ENCODE assay signal across 16 cellular contexts in the genomic region with DNA sequence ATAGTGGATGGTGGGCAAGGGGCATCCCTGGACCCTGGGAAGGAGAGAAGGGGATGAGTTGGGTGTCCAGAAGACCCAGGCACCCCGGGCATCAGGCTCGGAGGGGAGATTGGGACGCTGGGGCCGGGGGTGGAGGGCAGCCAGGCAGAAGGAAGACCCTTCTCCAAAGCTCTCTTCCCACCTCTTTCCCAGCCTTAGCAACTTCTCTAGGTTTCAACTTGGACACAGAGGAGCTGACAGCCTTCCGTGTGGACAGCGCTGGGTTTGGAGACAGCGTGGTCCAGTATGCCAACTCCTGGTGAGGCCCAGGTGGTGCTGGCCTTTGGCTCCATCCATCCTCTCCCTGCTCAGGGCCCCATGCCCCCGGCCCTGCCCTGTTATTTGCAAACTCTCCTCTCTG. TPM values are rescaled to one million over a fixed set of nuclear protein-coding genes. Genes with fewer than 3 reads are reported as not detected.
DNase-seq lines count a peak whose midpoint lies in the region; ATAC-seq, FAIRE-seq and TF ChIP-seq lines count a peak whose summit lies in the region.
"Had no signal": no experiment of that assay in that cellular context is flagged by ENCODE, and none has a peak within 500 bp of the region (broad histone marks: within the 10 kb centered on the region; RNA-seq: fewer than 3 reads in every experiment).

No MANE protein-coding gene starts in this region.

- TF ChIP-seq CTCF in CD8-positive, alpha-beta T cell (IDR thresholded peaks at IDR 0.05): no peak
- TF ChIP-seq CTCF in natural killer cell (IDR thresholded peaks at IDR 0.05): no peak

- H3K9me3 Mint-ChIP-seq in CD8-positive, alpha-beta T cell: no peaks in the 10 kb centered on the region
- peaks cover under 1% of the 10 kb centered on the region for H3K9me3 Mint-ChIP-seq in activated T-helper 1 cell treated with anti-CD3 and anti-CD28 coated beads, Interleukin-12 subunit alpha, Interleukin-12 subunit beta, Interleukin-2, Interleukin-4 antibody, amounts not matched to agents 30 ng/mL and 10 ng/mL and 1 ng/mL, durations not matched to agents 14 hours and 24 hours and 36 hours
- H3K9me3 Mint-ChIP-seq in natural killer cell: no peaks in the 10 kb centered on the region

- no peak for ATAC-seq in CD8-positive, alpha-beta T cell
- ATAC-seq in natural killer cell: no peak

- H3K4me1 ChIP-seq in ACC112 (ENCODE audit: control insufficient read depth, insufficient read depth, low read length, unreplicated experiment): peaks cover 28% of the 10 kb centered on the region
- H3K4me1 ChIP-seq in CD8-positive, alpha-beta T cell (ENCODE audit: insufficient read depth, low read length): peaks cover 30% of the 10 kb centered on the region
- H3K4me1 ChIP-seq: right lobe of liver had no signal

- no peaks in the 10 kb centered on the region for H3K36me3 ChIP-seq in ACC112 (ENCODE audit: insufficient read depth, low read length)
- H3K36me3 ChIP-seq in CD8-positive, alpha-beta T cell (ENCODE audit: insufficient read depth, low read length): no peaks in the 10 kb centered on the region
- H3K36me3 ChIP-seq: esophagus squamous epithelium, right lobe of liver had no signal

- H3K27ac ChIP-seq in ACC112 (ENCODE audit: low read depth, low read length): no peak overlapping the region
- no peak overlapping the region for H3K27ac ChIP-seq in CD8-positive, alpha-beta T cell (ENCODE audit: low read depth, low read length)

- no peak for TF ChIP-seq POLR2A in GM12892 (IDR thresholded peaks at IDR 0.05; ENCODE audit: low read depth, low read length)

- H3K79me2 ChIP-seq in ACC112 (ENCODE audit: control insufficient read depth, insufficient read depth, low read length, unreplicated experiment): no peaks in the 10 kb centered on the region

- no peaks in the 10 kb centered on the region for H3K27me3 Mint-ChIP-seq in CD8-positive, alpha-beta T cell (ENCODE audit: low read depth)
- H3K27me3 Mint-ChIP-seq in activated T-helper 1 cell treated with anti-CD3 and anti-CD28 coated beads, Interleukin-12 subunit alpha, Interleukin-12 subunit beta, Interleukin-2, Interleukin-4 antibody, amounts not matched to agents 30 ng/mL and 10 ng/mL and 1 ng/mL, durations not matched to agents 14 hours and 24 hours and 36 hours (ENCODE audit: insufficient read depth): no peaks in the 10 kb centered on the region
- no peaks in the 10 kb centered on the region for H3K27me3 Mint-ChIP-seq in natural killer cell (ENCODE audit: low read depth in 2 of 2)
- H3K27me3 Mint-ChIP-seq: activated naive CD8-positive, alpha-beta T cell had no signal

- no peak for DNase-seq in CD8-positive, alpha-beta T cell
- DNase-seq in activated T-helper 1 cell treated with anti-CD3 and anti-CD28 coated beads, Interleukin-12 subunit alpha, Interleukin-12 subunit beta, Interleukin-2, Interleukin-4 antibody, amounts not matched to agents 30 ng/mL and 10 ng/mL and 1 ng/mL, durations not matched to agents 14 hours and 24 hours and 36 hours (ENCODE audit: low spot score): no peak
- no peak for DNase-seq in natural killer cell
- no peak for DNase-seq in NK-92 (lab: John Stamatoyannopoulos, UW; ENCODE audit: unreplicated experiment)
- no peak for DNase-seq in GM12892 (ENCODE audit: insufficient read length)
- DNase-seq in frontal cortex (ENCODE audit: low spot score in 2 of 2): no peak
- DNase-seq: esophagus squamous epithelium; mesenchymal stem cell; NCI-H2029 treated with DMSO at 0.1 percent for 48 hours; NCI-H526; occipital lobe; stimulated activated CD4-positive, alpha-beta T cell treated with anti-CD3 and anti-CD28 coated beads, Interleukin-2, amount 100 ng/mL, for 24 hours had no signal

- no peaks in the 10 kb centered on the region for H3K27me3 ChIP-seq in ACC112 (ENCODE audit: insufficient read depth, low read length)
- no peaks in the 10 kb centered on the region for H3K27me3 ChIP-seq in CD8-positive, alpha-beta T cell (ENCODE audit: insufficient read depth, low read length)
- H3K27me3 ChIP-seq: right lobe of liver had no signal

- CTCF ChIA-PET in CD8-positive, alpha-beta T cell (lab: Charles Lee): interaction anchor here (0.6 kb wide), 1 partner anchor 25 kb away, joined by 3 read pairs; no protein-coding TSS in a partner anchor

- POLR2A ChIA-PET in CD8-positive, alpha-beta T cell (lab: Charles Lee): no interaction called here

- intact Hi-C loops in CD8-positive, alpha-beta T cell (cut with DNase I, micrococcal nuclease): loop anchor here in 1 of 2 experiments (10.0 kb wide), 1 partner anchor 89 kb away; a partner anchor contains a TSS
- intact Hi-C loops in activated T-helper 1 cell treated with anti-CD3 and anti-CD28 coated beads, Interleukin-12 subunit alpha, Interleukin-12 subunit beta, Interleukin-2, Interleukin-4 antibody, amounts not matched to agents 30 ng/mL and 10 ng/mL and 1 ng/mL, durations not matched to agents 14 hours and 24 hours and 36 hours (cut with micrococcal nuclease): loop anchor here (1.0 to 10.0 kb wide), 11 partner anchors 23 to 514 kb away; a partner anchor contains a TSS
- intact Hi-C loops in natural killer cell (cut with micrococcal nuclease): no loop called here

- H2AFZ ChIP-seq in ACC112 (ENCODE audit: low read length, unreplicated experiment): no peak overlapping the region

- no peaks in the 10 kb centered on the region for H3K9me3 ChIP-seq in CD8-positive, alpha-beta T cell (ENCODE audit: low read length)
- H3K9me3 ChIP-seq: esophagus squamous epithelium, right lobe of liver had no signal

- FAIRE-seq in GM12892 (lab: Jason Lieb, UNC): no peak
- no peak for FAIRE-seq in frontal cortex (lab: Jason Lieb, UNC)

- H3K4me3 Mint-ChIP-seq in CD8-positive, alpha-beta T cell: no peak overlapping the region
- H3K4me3 Mint-ChIP-seq in activated T-helper 1 cell treated with anti-CD3 and anti-CD28 coated beads, Interleukin-12 subunit alpha, Interleukin-12 subunit beta, Interleukin-2, Interleukin-4 antibody, amounts not matched to agents 30 ng/mL and 10 ng/mL and 1 ng/mL, durations not matched to agents 14 hours and 24 hours and 36 hours: peak overlapping the region; percentile 84
- H3K4me3 Mint-ChIP-seq in natural killer cell: peak overlapping the region; percentile 92
- H3K4me3 Mint-ChIP-seq: activated naive CD8-positive, alpha-beta T cell had no signal

- H3K27ac Mint-ChIP-seq in CD8-positive, alpha-beta T cell: peak overlapping the region; percentile 93
- H3K27ac Mint-ChIP-seq in activated T-helper 1 cell treated with anti-CD3 and anti-CD28 coated beads, Interleukin-12 subunit alpha, Interleukin-12 subunit beta, Interleukin-2, Interleukin-4 antibody, amounts not matched to agents 30 ng/mL and 10 ng/mL and 1 ng/mL, durations not matched to agents 14 hours and 24 hours and 36 hours: peak overlapping the region; percentile 99
- H3K27ac Mint-ChIP-seq in natural killer cell: peak overlapping the region; percentile 89 to 95

- no peaks in the 10 kb centered on the region for H3K36me3 Mint-ChIP-seq in CD8-positive, alpha-beta T cell
- H3K36me3 Mint-ChIP-seq in activated T-helper 1 cell treated with anti-CD3 and anti-CD28 coated beads, Interleukin-12 subunit alpha, Interleukin-12 subunit beta, Interleukin-2, Interleukin-4 antibody, amounts not matched to agents 30 ng/mL and 10 ng/mL and 1 ng/mL, durations not matched to agents 14 hours and 24 hours and 36 hours (ENCODE audit: low read depth): peaks cover 20% of the 10 kb centered on the region
- H3K36me3 Mint-ChIP-seq in natural killer cell: no peaks in the 10 kb centered on the region
- H3K36me3 Mint-ChIP-seq: activated naive CD8-positive, alpha-beta T cell had no signal

- peaks cover 44% of the 10 kb centered on the region for H3K4me1 Mint-ChIP-seq in CD8-positive, alpha-beta T cell (ENCODE audit: low read depth)
- peaks cover 69% of the 10 kb centered on the region for H3K4me1 Mint-ChIP-seq in activated T-helper 1 cell treated with anti-CD3 and anti-CD28 coated beads, Interleukin-12 subunit alpha, Interleukin-12 subunit beta, Interleukin-2, Interleukin-4 antibody, amounts not matched to agents 30 ng/mL and 10 ng/mL and 1 ng/mL, durations not matched to agents 14 hours and 24 hours and 36 hours (ENCODE audit: low read depth)
- peaks cover 67 to 73% of the 10 kb centered on the region in 2 donors for H3K4me1 Mint-ChIP-seq in natural killer cell

- H3K4me3 ChIP-seq in ACC112 (ENCODE audit: low read depth, low read length): peak overlapping the region; percentile 68
- no peak overlapping the region for H3K4me3 ChIP-seq in CD8-positive, alpha-beta T cell (ENCODE audit: low read depth, low read length)
- H3K4me3 ChIP-seq: esophagus squamous epithelium, right lobe of liver had no signal

RNA-seq across cellular contexts. Expression of a gene that starts 0.7 kb away (rescaled TPM):
- 1 to 10 TPM; 1.7 to 2.3 TPM for total RNA-seq in CD8-positive, alpha-beta T cell
- 63.8 and 65.0 TPM in 2 replicates for total RNA-seq in activated T-helper 1 cell treated with anti-CD3 and anti-CD28 coated beads, Interleukin-12 subunit alpha, Interleukin-12 subunit beta, Interleukin-2, Interleukin-4 antibody, amounts not matched to agents 30 ng/mL and 10 ng/mL and 1 ng/mL, durations not matched to agents 14 hours and 24 hours and 36 hours
- 100 to 1,000 TPM; 224 to 249 (median 233) TPM for total RNA-seq in natural killer cell
- polyA plus RNA-seq in GM12892 (2012; ENCODE audit: missing spikeins): 22.0 TPM
- total RNA-seq in frontal cortex: 0.41 TPM
- polyA plus RNA-seq: BJ had no signal

RNA-seq across cellular contexts. Expression of a gene that starts 37.4 kb away (rescaled TPM):
- under 1 TPM in 1 of 2 experiments, not detected in 1; 0.16 TPM for total RNA-seq in CD8-positive, alpha-beta T cell
- total RNA-seq in activated T-helper 1 cell treated with anti-CD3 and anti-CD28 coated beads, Interleukin-12 subunit alpha, Interleukin-12 subunit beta, Interleukin-2, Interleukin-4 antibody, amounts not matched to agents 30 ng/mL and 10 ng/mL and 1 ng/mL, durations not matched to agents 14 hours and 24 hours and 36 hours: not detected in 2 replicates
- total RNA-seq in natural killer cell: 1 to 10 TPM; 1.0 to 2.9 (median 2.2) TPM
- 0.23 TPM for polyA plus RNA-seq in GM12892 (2012; ENCODE audit: missing spikeins)
- total RNA-seq in frontal cortex: not detected
- total RNA-seq: occipital lobe had no signal
- polyA plus RNA-seq: BJ had no signal

Comparison
In these comparisons a context has a peak if more than half of its experiments do, and no peak if none do; other contexts are left out.
1. RNA of a gene that starts 0.7 kb away (total RNA-seq): 224 to 249 TPM in natural killer cell and 63.8 to 65.0 TPM in activated T-helper 1 cell treated with anti-CD3 and anti-CD28 coated beads, Interleukin-12 subunit alpha, Interleukin-12 subunit beta, Interleukin-2, Interleukin-4 antibody, amounts not matched to agents 30 ng/mL and 10 ng/mL and 1 ng/mL, durations not matched to agents 14 hours and 24 hours and 36 hours; 1.7 to 2.3 TPM in CD8-positive, alpha-beta T cell and 0.41 TPM in frontal cortex (single experiment); every median in the first group is over 10 times any median in the second.
2. Peak in every context shown above with its lines, with median percentiles within 50 percentile points of each other: H3K27ac Mint-ChIP-seq.